ENCODE assay signal across 2 cellular contexts in genomic region chr19:21833733-21834132, GRCh38.
TF ChIP-seq lines count a peak whose summit lies in the region.

No MANE protein-coding gene starts in this region.

TF ChIP-seq in HepG2, 621 proteins besides CTCF, POLR2A, EP300 and RAD21 (continued from another document):
- no peak for TF ChIP-seq ZSCAN29 (CRISPR knock-in tag; conservative IDR thresholded peaks at IDR 0.05)
- no peak for TF ChIP-seq ZMYM2 (CRISPR knock-in tag; IDR thresholded peaks at IDR 0.05)
- no peak for TF ChIP-seq KLF6 (CRISPR knock-in tag; IDR thresholded peaks at IDR 0.05)
- TF ChIP-seq MAFK (conservative IDR thresholded peaks at IDR 0.05 in 1 of 2, IDR thresholded peaks at IDR 0.05 in 1 of 2; ENCODE audit: low read length in 2 of 2): peak; percentile 38 to 77
- TF ChIP-seq ARID4A (CRISPR knock-in tag; IDR thresholded peaks at IDR 0.05; ENCODE audit: borderline replicate concordance): no peak

TF ChIP-seq in HEK293T, 16 proteins besides CTCF, POLR2A, EP300 and RAD21 (continued from another document):
- TF ChIP-seq TARDBP (IDR thresholded peaks at IDR 0.05) (no peak), L3MBTL2 (conservative IDR thresholded peaks at IDR 0.05) (no peak), BHLHE40 (IDR thresholded peaks at IDR 0.05; ENCODE audit: borderline replicate concordance) (no peak), FOXK2 (IDR thresholded peaks at IDR 0.05) (no peak), NFRKB (IDR thresholded peaks at IDR 0.05) (no peak)
